36 cellular contexts compared by ENCODE assay signal in the genomic region with DNA sequence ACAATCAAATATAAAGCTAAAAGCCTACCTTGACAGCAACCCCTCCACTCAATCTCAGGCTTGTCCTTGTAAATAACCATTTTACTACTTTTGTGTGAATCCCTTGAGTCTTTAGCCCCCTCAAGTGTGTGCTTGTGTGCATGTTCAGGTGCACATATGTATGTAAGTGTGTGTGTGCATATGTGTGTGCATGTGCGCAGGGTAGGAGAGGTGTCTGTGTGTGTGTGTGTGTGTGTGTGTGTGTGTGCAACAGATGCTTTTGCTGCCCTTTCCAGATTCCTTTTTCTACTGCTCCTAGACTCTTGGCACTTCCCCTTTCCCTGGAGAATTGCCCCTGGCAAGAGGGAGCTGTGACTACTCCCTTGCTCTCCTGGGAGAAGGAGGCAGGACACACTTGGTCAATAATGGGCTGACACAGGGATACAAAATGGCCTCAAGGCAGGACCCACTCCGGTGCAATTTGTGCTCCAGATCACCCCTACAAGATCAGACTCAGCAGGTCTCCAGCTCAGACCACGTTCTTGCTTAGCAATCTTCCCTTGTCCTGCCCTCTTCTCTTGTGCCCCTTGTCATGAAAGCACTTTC.
"Had no signal": no experiment of that assay in that cellular context is flagged by ENCODE, and none has a peak within 500 bp of the region (broad histone marks: within the 10 kb centered on the region; RNA-seq: fewer than 3 reads in every experiment).

No MANE protein-coding gene starts in this region.

- H3K9me3 ChIP-seq: SJSA1 had no signal

- H3K4me1 ChIP-seq: Peyer's patch, SJSA1 had no signal

- H3K4me2 ChIP-seq: SK-N-SH had no signal

- H3K36me3 Mint-ChIP-seq: brain had no signal

- DNase-seq: activated B cell treated with CpG ODN at 0.5 μM for 24 hours; activated CD4-positive, alpha-beta memory T cell treated with anti-CD3 and anti-CD28 coated beads for 36 hours; activated CD4-positive, alpha-beta T cell treated with anti-CD3 and anti-CD28 coated beads for 4 hours; activated CD4-positive, alpha-beta T cell treated with anti-CD3 and anti-CD28 coated beads, Interleukin-2, amount 50 U/mL, for 1 hour; activated CD4-positive, CD25-positive, alpha-beta regulatory T cell treated with anti-CD3 and anti-CD28 coated beads, Interleukin-2, amount 50 U/mL, for 72 hours; activated CD8-positive, alpha-beta memory T cell treated with anti-CD3 and anti-CD28 coated beads, Interleukin-2, amount 50 U/mL, for 4 hours; activated gamma-delta T cell treated with Interleukin-2 at 50 U/mL for 16 hours; activated naive CD4-positive, alpha-beta T cell treated with anti-CD3 and anti-CD28 coated beads, Interleukin-2, amount 10 ng/mL, durations not matched to agents 7 days and 5 days; activated naive CD8-positive, alpha-beta T cell treated with anti-CD3 and anti-CD28 coated beads, Interleukin-2, amount 50 U/mL, for 24 hours; activated T-cell treated with anti-CD3 and anti-CD28 coated beads for 4 hours; activated T-cell treated with anti-CD3 and anti-CD28 coated beads, Interleukin-2, amount 50 U/mL, for 4 hours; caudate nucleus; cerebellar nuclear complex; NCI-H1048; NCI-H146; NCI-H187; NCI-H2029 treated with DMSO at 0.1 percent for 48 hours; NCI-H2227 treated with DMSO at 0.1 percent for 48 hours; NCI-H446; NCI-H510A treated with DMSO at 0.1 percent for 48 hours; NCI-H526 treated with DMSO at 0.1 percent for 48 hours; NCI-H82; NK-92 treated with Interleukin-12 subunit alpha and Interleukin-12 subunit beta, amount 100 ng/mL, for 24 hours; PC-3; Peyer's patch; RPMI8226; SHP77 treated with DMSO at 0.1 percent for 48 hours; SK-N-SH had no signal

- H3K4me3 Mint-ChIP-seq: activated B cell treated with CpG ODN at 0.5 μM for 24 hours; activated CD4-positive, alpha-beta memory T cell treated with anti-CD3 and anti-CD28 coated beads for 36 hours; activated naive CD4-positive, alpha-beta T cell treated with anti-CD3 and anti-CD28 coated beads, Interleukin-2, amount 10 ng/mL, durations not matched to agents 7 days and 5 days; activated naive CD8-positive, alpha-beta T cell; activated naive CD8-positive, alpha-beta T cell treated with anti-CD3 and anti-CD28 coated beads, Interleukin-2, amount 50 U/mL, for 24 hours; activated T-cell treated with anti-CD3 and anti-CD28 coated beads, Interleukin-2, amount 50 U/mL, for 4 hours; activated T-helper 1 cell treated with anti-CD3 and anti-CD28 coated beads, Interleukin-12 subunit alpha, Interleukin-12 subunit beta, Interleukin-2, Interleukin-4 antibody, amounts not matched to agents 30 ng/mL and 10 ng/mL and 1 ng/mL, durations not matched to agents 14 hours and 24 hours and 36 hours; brain; T-helper 1 cell treated with Interleukin-12 subunit alpha and Interleukin-12 subunit beta and Interleukin-4 antibody, amounts not matched to agents 30 μg/mL and 1 μg/mL, for 36 hours; T-helper 2 cell treated with Interferon-gamma antibody and Interleukin-4, amounts not matched to agents 5 μg/mL and 100 μg/mL, for 36 hours had no signal

- H3K27ac Mint-ChIP-seq: activated B cell treated with CpG ODN at 0.5 μM for 24 hours; activated CD4-positive, alpha-beta memory T cell treated with anti-CD3 and anti-CD28 coated beads for 36 hours; activated naive CD4-positive, alpha-beta T cell treated with anti-CD3 and anti-CD28 coated beads, Interleukin-2, amount 10 ng/mL, durations not matched to agents 7 days and 5 days; activated naive CD8-positive, alpha-beta T cell; activated naive CD8-positive, alpha-beta T cell treated with anti-CD3 and anti-CD28 coated beads, Interleukin-2, amount 50 U/mL, for 24 hours; activated T-helper 1 cell treated with anti-CD3 and anti-CD28 coated beads, Interleukin-12 subunit alpha, Interleukin-12 subunit beta, Interleukin-2, Interleukin-4 antibody, amounts not matched to agents 30 ng/mL and 10 ng/mL and 1 ng/mL, durations not matched to agents 14 hours and 24 hours and 36 hours; brain; T-helper 1 cell treated with Interleukin-12 subunit alpha and Interleukin-12 subunit beta and Interleukin-4 antibody, amounts not matched to agents 30 μg/mL and 1 μg/mL, for 36 hours; T-helper 2 cell treated with Interferon-gamma antibody and Interleukin-4, amounts not matched to agents 5 μg/mL and 100 μg/mL, for 36 hours had no signal

- H3K4me1 Mint-ChIP-seq: activated B cell treated with CpG ODN at 0.5 μM for 24 hours, brain had no signal

- FAIRE-seq: bronchial epithelial cell had no signal

- H3K27me3 Mint-ChIP-seq: activated B cell treated with CpG ODN at 0.5 μM for 24 hours; activated CD4-positive, alpha-beta memory T cell treated with anti-CD3 and anti-CD28 coated beads for 36 hours; activated naive CD4-positive, alpha-beta T cell treated with anti-CD3 and anti-CD28 coated beads, Interleukin-2, amount 10 ng/mL, durations not matched to agents 7 days and 5 days; activated naive CD8-positive, alpha-beta T cell; activated naive CD8-positive, alpha-beta T cell treated with anti-CD3 and anti-CD28 coated beads, Interleukin-2, amount 50 U/mL, for 24 hours; brain had no signal

- H3K4me3 ChIP-seq: Peyer's patch, SJSA1 had no signal

- H3K9ac ChIP-seq: SK-N-SH had no signal

- H3K27me3 ChIP-seq: Peyer's patch, SJSA1 had no signal

- H3K36me3 ChIP-seq: Peyer's patch, SJSA1 had no signal

- ATAC-seq: activated naive CD8-positive, alpha-beta T cell treated with anti-CD3 and anti-CD28 coated beads, Interleukin-2, amount 50 U/mL, for 24 hours; activated T-cell treated with anti-CD3 and anti-CD28 coated beads, Interleukin-2, amount 50 U/mL, for 4 hours; PC-3 had no signal

- H3K27ac ChIP-seq: Peyer's patch, SJSA1, VCaP had no signal
